In the genomic region with DNA sequence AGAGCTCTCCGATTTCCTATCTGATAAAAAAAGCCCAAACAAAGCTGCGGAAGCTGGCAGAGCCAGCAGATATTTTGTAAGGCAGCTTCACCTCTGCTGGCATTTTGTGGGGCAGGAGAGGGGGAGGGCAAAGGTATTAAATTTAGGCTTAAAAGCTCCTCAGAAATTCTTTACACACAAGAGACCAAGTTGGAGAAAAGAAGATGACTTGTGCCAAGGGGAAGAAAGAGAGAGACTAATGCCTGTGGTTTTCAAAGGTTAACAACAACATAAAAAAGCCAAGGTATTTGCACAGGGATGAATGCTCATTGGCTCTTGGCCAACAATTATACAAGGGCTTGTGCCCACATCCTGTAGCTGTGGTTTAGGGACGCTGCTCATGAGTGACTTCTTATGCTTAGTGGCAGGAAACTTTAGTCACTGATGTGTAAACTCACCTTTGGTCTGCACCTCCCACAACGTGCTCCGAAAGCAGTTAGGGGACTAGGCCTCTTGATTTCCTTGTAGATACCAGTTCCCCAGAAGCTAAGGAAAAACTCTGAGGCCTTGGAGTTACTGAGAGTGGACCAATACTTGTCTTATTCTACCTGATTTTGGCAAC, we compare ENCODE assay signal across 1 cellular context.
TF ChIP-seq lines count a peak whose summit lies in the region.

No MANE protein-coding gene starts in this region.

TF ChIP-seq in SK-N-SH treated with all-trans-retinoic acid at 6 μM for 48 hours, 23 proteins besides CTCF, POLR2A, EP300 and RAD21 (continued from another document):
- TF ChIP-seq TCF4 (CRISPR knock-in tag; IDR thresholded peaks at IDR 0.05; ENCODE audit: borderline replicate concordance), result no peak
